16 cellular contexts compared by ENCODE assay signal in the genomic region with DNA sequence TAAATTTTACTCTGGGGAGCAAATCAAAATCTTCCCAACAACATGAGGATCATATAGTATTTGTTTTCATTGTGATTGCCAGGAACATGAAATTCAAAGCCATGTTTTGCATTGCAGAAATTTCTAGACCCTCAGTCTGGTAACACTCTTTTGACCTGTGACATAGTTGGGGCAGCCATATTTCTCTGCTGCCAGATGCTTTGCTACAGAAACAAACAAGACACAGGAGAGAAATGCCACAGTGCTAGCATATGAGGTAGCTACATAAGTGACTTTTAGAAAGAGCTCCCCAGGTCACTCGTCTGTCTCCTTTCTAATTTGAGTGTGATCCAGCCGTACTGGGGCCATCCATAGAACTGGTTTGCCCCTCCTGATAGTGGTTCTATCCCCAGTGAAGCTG. TPM values are rescaled to one million over a fixed set of nuclear protein-coding genes. Genes with fewer than 3 reads are reported as not detected.
"Had no signal": no experiment of that assay in that cellular context is flagged by ENCODE, and none has a peak within 500 bp of the region (broad histone marks: within the 10 kb centered on the region; RNA-seq: fewer than 3 reads in every experiment).

No MANE protein-coding gene starts in this region.

- ATAC-seq: activated CD8-positive, alpha-beta memory T cell treated with anti-CD3 and anti-CD28 coated beads, Interleukin-2, amount 10 ng/mL, durations not matched to agents 7 days and 5 days; T-cell had no signal

- H3K9me3 ChIP-seq: thoracic aorta had no signal

- H3K4me3 ChIP-seq: cardiac muscle cell, SK-N-MC, thoracic aorta had no signal

- H3K36me3 ChIP-seq: cardiac muscle cell, thoracic aorta had no signal

- DNase-seq: activated B cell treated with CpG ODN at 0.5 μM for 24 hours; activated CD4-positive, alpha-beta memory T cell treated with anti-CD3 and anti-CD28 coated beads for 36 hours; activated CD4-positive, alpha-beta T cell treated with anti-CD3 and anti-CD28 coated beads for 4 hours; activated CD8-positive, alpha-beta memory T cell treated with anti-CD3 and anti-CD28 coated beads, Interleukin-2, amount 10 ng/mL, durations not matched to agents 7 days and 5 days; amygdala; hypothalamus; nephron progenitor cell; nucleus accumbens; retina; small intestine; stimulated activated CD4-positive, alpha-beta T cell treated with anti-CD3 and anti-CD28 coated beads, Interleukin-15, amount 100 ng/mL, for 24 hours; stimulated activated CD4-positive, alpha-beta T cell treated with anti-CD3 and anti-CD28 coated beads, Interleukin-2, amount 100 ng/mL, for 48 hours; T-cell had no signal

- H3K27ac ChIP-seq: cardiac muscle cell, SK-N-MC, thoracic aorta had no signal

- H3K27me3 ChIP-seq: cardiac muscle cell had no signal

RNA-seq across cellular contexts. Expression of a gene that starts 49.4 kb away (rescaled TPM):
- total RNA-seq: activated B cell treated with CpG ODN at 0.5 μM for 24 hours; activated CD4-positive, alpha-beta memory T cell treated with anti-CD3 and anti-CD28 coated beads for 36 hours; activated CD8-positive, alpha-beta memory T cell treated with anti-CD3 and anti-CD28 coated beads, Interleukin-2, amount 10 ng/mL, durations not matched to agents 7 days and 5 days; T-cell had no signal
